ENCODE assay signal across 21 cellular contexts in the genomic region with DNA sequence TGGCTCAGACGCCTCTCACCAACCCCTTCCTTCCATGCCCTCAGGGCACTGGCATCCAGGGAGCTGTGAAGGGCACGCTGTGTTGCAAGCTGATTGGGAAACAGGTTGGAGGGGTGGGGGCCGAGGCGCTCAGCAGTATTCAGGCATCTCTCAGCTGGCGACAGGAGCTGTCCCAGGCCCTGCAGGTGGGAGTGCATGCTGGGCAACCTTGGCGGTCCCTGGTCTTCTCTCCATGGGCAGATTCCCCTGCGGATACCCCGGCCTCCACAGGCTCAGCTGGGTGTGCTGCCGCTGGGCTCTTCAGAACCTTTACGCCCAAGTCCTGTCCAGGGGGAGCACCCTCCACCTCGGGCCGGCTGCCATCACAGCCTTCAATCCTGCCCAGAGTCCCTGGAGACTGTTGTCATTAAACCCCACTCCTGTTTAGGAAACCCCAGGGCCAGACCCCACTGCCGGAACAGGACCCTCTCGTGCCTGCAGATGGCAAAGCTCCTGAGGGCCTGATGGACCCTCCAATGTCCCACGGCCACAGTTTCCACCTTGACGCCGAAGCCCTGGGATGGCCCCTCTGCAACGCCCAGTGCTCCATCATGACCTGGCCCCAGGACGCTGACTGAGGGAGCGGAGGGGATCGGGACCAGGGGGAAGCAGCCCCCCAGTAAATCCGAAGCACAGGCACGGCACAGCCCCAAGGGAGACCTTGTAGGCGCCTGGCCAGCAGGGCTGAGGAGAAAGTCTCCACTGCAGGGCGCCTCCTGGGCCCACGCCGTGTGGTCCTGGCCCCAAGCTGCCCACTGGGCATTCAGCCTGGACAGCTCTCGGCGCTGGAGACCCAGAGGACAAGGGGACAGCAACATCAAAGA. TPM values are rescaled to one million over a fixed set of nuclear protein-coding genes. Genes with fewer than 3 reads are reported as not detected.
DNase-seq lines count a peak whose midpoint lies in the region; ATAC-seq and TF ChIP-seq lines count a peak whose summit lies in the region.
"Had no signal": no experiment of that assay in that cellular context is flagged by ENCODE, and none has a peak within 500 bp of the region (broad histone marks: within the 10 kb centered on the region; RNA-seq: fewer than 3 reads in every experiment).

No MANE protein-coding gene starts in this region.

- WGBS in endodermal cell (ENCODE audit: insufficient coverage in 1 of 2, insufficient read length in 1 of 2), 2 experiments: 88 to 93% methylated on average over 24 to 29 of the region's 29 CpGs

- H3K27ac ChIP-seq in BLaER1 (no peak overlapping the region), endodermal cell (ENCODE audit: low read depth, low read length) (no peak overlapping the region), lower lobe of right lung (no peak overlapping the region)
- H3K27ac ChIP-seq: brain microvascular endothelial cell, GM23248, pancreas, SJSA1 had no signal

- peaks cover 54% of the 10 kb centered on the region for H3K27me3 Mint-ChIP-seq in endodermal cell (ENCODE audit: insufficient read depth)
- H3K27me3 Mint-ChIP-seq: stimulated activated naive CD8-positive, alpha-beta T cell treated with anti-CD3 and anti-CD28 coated beads, Interleukin-15, Interleukin-2, amounts not matched to agents 100 ng/mL and 50 ng/mL, for 24 hours had no signal

- H3K4me2 ChIP-seq in BLaER1: peak overlapping the region; percentile 52

- H3K4me3 ChIP-seq in BLaER1: no peak overlapping the region
- no peak overlapping the region for H3K4me3 ChIP-seq in endodermal cell (ENCODE audit: low read length)
- H3K4me3 ChIP-seq in lower lobe of right lung: no peak overlapping the region
- H3K4me3 ChIP-seq: GM23248, mucosa of descending colon, pancreas, SJSA1 had no signal

- ATAC-seq in lower lobe of right lung: peak; percentile 9 to 15
- no peak for ATAC-seq in GM21529 (IDR thresholded peaks at IDR 0.05; ENCODE audit: unreplicated experiment)
- no peak for ATAC-seq in HG03521 (IDR thresholded peaks at IDR 0.05; ENCODE audit: unreplicated experiment)
- ATAC-seq: mucosa of descending colon, pancreas had no signal

- H4K20me1 ChIP-seq in BLaER1: peaks cover 28% of the 10 kb centered on the region

- H3K27ac Mint-ChIP-seq in endodermal cell: no peak overlapping the region
- H3K27ac Mint-ChIP-seq: CD4-positive, alpha-beta T cell; stimulated activated naive CD8-positive, alpha-beta T cell treated with anti-CD3 and anti-CD28 coated beads, Interleukin-15, Interleukin-2, amounts not matched to agents 100 ng/mL and 50 ng/mL, for 24 hours had no signal

- H3K9ac ChIP-seq in BLaER1 (no peak overlapping the region), endodermal cell (ENCODE audit: extremely low read depth, low read length, poor library complexity, severe bottlenecking) (no peak overlapping the region)
- H3K9ac ChIP-seq: GM23248 had no signal

- H3K36me3 ChIP-seq in BLaER1 (no peaks in the 10 kb centered on the region), endodermal cell (ENCODE audit: control insufficient read depth, insufficient read depth, low read length) (no peaks in the 10 kb centered on the region), lower lobe of right lung (no peaks in the 10 kb centered on the region)
- H3K36me3 ChIP-seq: brain microvascular endothelial cell, pancreas, SJSA1 had no signal

- DNase-seq in 8988T (peak; percentile 13), endodermal cell (peak; percentile 39), lower lobe of right lung (no peak), epidermal melanocyte (ENCODE audit: insufficient read length, low spot score) (no peak), AG08395 (ENCODE audit: low spot score) (no peak)
- DNase-seq: activated gamma-delta T cell; brain microvascular endothelial cell; DND-41; effector CD8-positive, alpha-beta T cell; GM23248; NCI-H2171 treated with DMSO at 0.1 percent for 48 hours; stimulated activated CD4-positive, alpha-beta T cell treated with anti-CD3 and anti-CD28 coated beads, Interleukin-12 subunit alpha, Interleukin-12 subunit beta, amount 100 ng/mL, for 4 hours; T1000 had no signal

- H3K9me3 ChIP-seq in BLaER1: no peaks in the 10 kb centered on the region
- H3K9me3 ChIP-seq in endodermal cell (ENCODE audit: control insufficient read depth, low read length): no peaks in the 10 kb centered on the region
- H3K9me3 ChIP-seq in lower lobe of right lung: no peaks in the 10 kb centered on the region
- H3K9me3 ChIP-seq: mucosa of descending colon, pancreas, SJSA1 had no signal

- H3K9me3 Mint-ChIP-seq in endodermal cell: no peaks in the 10 kb centered on the region
- H3K9me3 Mint-ChIP-seq: CD4-positive, alpha-beta T cell; stimulated activated naive CD8-positive, alpha-beta T cell treated with anti-CD3 and anti-CD28 coated beads, Interleukin-15, Interleukin-2, amounts not matched to agents 100 ng/mL and 50 ng/mL, for 24 hours had no signal

- no peaks in the 10 kb centered on the region for H3K27me3 ChIP-seq in BLaER1
- peaks cover 39% of the 10 kb centered on the region for H3K27me3 ChIP-seq in endodermal cell (ENCODE audit: control insufficient read depth, insufficient read depth, low read length, poor library complexity, severe bottlenecking)
- H3K27me3 ChIP-seq in lower lobe of right lung (ENCODE audit: low read depth): no peaks in the 10 kb centered on the region
- H3K27me3 ChIP-seq: brain microvascular endothelial cell, pancreas had no signal

- no peaks in the 10 kb centered on the region for H3K4me1 Mint-ChIP-seq in endodermal cell

- H3K4me3 Mint-ChIP-seq in endodermal cell: no peak overlapping the region
- H3K4me3 Mint-ChIP-seq: CD4-positive, alpha-beta T cell; stimulated activated naive CD8-positive, alpha-beta T cell treated with anti-CD3 and anti-CD28 coated beads, Interleukin-15, Interleukin-2, amounts not matched to agents 100 ng/mL and 50 ng/mL, for 24 hours had no signal

- TF ChIP-seq CTCF in endodermal cell (conservative IDR thresholded peaks at IDR 0.05): no peak
- TF ChIP-seq CTCF in lower lobe of right lung (IDR thresholded peaks at IDR 0.05): no peak

- H3K36me3 Mint-ChIP-seq in endodermal cell (ENCODE audit: low read depth): no peaks in the 10 kb centered on the region

- peaks cover 11% of the 10 kb centered on the region for H3K4me1 ChIP-seq in BLaER1
- H3K4me1 ChIP-seq in endodermal cell (ENCODE audit: control insufficient read depth, insufficient read depth, low read length): no peaks in the 10 kb centered on the region
- no peaks in the 10 kb centered on the region for H3K4me1 ChIP-seq in lower lobe of right lung
- H3K4me1 ChIP-seq: pancreas, SJSA1 had no signal

- intact Hi-C loops in lower lobe of right lung (cut with DNase I): no loop called here

RNA-seq across cellular contexts. Expression of a gene that starts 9.3 kb away (rescaled TPM):
- total RNA-seq in endodermal cell (under 1 TPM; 0.22 to 0.70 TPM), lower lobe of right lung (16.2 TPM)
- 2.0 TPM for polyA plus RNA-seq in endodermal cell (2013, experiment 1 of 2)
- 1.5 TPM for polyA plus RNA-seq in endodermal cell (2013, experiment 2 of 2)
- total RNA-seq: GM23248, SJSA1 had no signal
- polyA plus RNA-seq: GM23248 had no signal

Comparison
In these comparisons a context has a peak if more than half of its experiments do, and no peak if none do; other contexts are left out.
1. DNase-seq: peak in 8988T (single experiment) and endodermal cell (single experiment); none in lower lobe of right lung (single experiment), epidermal melanocyte (single experiment) and AG08395 (single experiment).
2. ATAC-seq: peak in lower lobe of right lung (2 of 2); none in GM21529 (single experiment) and HG03521 (single experiment).
3. RNA of a gene that starts 9.3 kb away (total RNA-seq): 16.2 TPM in lower lobe of right lung (single experiment); 0.22 to 0.70 TPM in endodermal cell; every median in the first group is over 10 times any median in the second.